9 cellular contexts compared by ENCODE assay signal in genomic region chr1:52006081-52006553, GRCh38. TPM values are rescaled to one million over a fixed set of nuclear protein-coding genes. Genes with fewer than 3 reads are reported as not detected.
A peak's percentile ranks its signal among the peaks of the same experiment; 100 is the strongest.
DNase-seq lines count a peak whose midpoint lies in the region; ATAC-seq, FAIRE-seq and TF ChIP-seq lines count a peak whose summit lies in the region.
"Not testable (repeated sequence)": the region's sequence is repeated elsewhere in the genome, so short reads cannot be mapped to it uniquely, and the experiment has no call there.
"Had no signal": no experiment of that assay in that cellular context is flagged by ENCODE, and none has a peak within 500 bp of the region (broad histone marks: within the 10 kb centered on the region; RNA-seq: fewer than 3 reads in every experiment).

No MANE protein-coding gene starts in this region.

- H3K36me3 Mint-ChIP-seq in glutamatergic neuron (ENCODE audit: unreplicated experiment): not testable (repeated sequence)

- H3K9me2 ChIP-seq in SK-N-SH: not testable (repeated sequence)

- not testable (repeated sequence) for H3K9me3 ChIP-seq in AG04450 (ENCODE audit: control insufficient read depth, insufficient read depth, low read length); HUES48 (ENCODE audit: control insufficient read depth, insufficient read depth, low read length); SK-N-SH; mammary epithelial cell (replicated peaks; ENCODE audit: insufficient read depth, low read length); HepG2 (ENCODE audit: low read length); osteoblast (ENCODE audit: low read depth, low read length); testis

- POLR2A ChIA-PET in AG04450 (lab: Yijun Ruan, JAX): interaction anchor here (1.1 to 1.5 kb wide), 2 partner anchors 27 to 109 kb away, joined by 3 to 10 read pairs; partner anchors contain the start of gene KTI12
- POLR2A ChIA-PET in SK-N-SH (lab: Yijun Ruan, JAX): not testable (repeated sequence)
- POLR2A ChIA-PET in HepG2 (lab: Yijun Ruan, JAX): interaction anchor here (1.2 to 4.5 kb wide), 2 partner anchors 31 to 49 kb away, joined by 3 to 13 read pairs; partner anchors contain the start of gene TXNDC12

- TF ChIP-seq POLR2A in HepG2 (IDR thresholded peaks at IDR 0.05; ENCODE audit: insufficient read depth in 1 of 2, low read depth in 2 of 2, low read length in 2 of 2); testis (IDR thresholded peaks at IDR 0.05): not testable (repeated sequence)

- peak overlapping the region; percentile 1 for H3K27ac Mint-ChIP-seq in glutamatergic neuron (ENCODE audit: unreplicated experiment)

- intact Hi-C loops in mammary epithelial cell (cut with micrococcal nuclease); testis (cut with DNase I; ENCODE audit: low total_unique reads): not testable (repeated sequence)
- intact Hi-C loops in HepG2 (cut with micrococcal nuclease; ENCODE audit: unreplicated experiment): loop anchor here (10.0 kb wide), 1 partner anchor 181 kb away; no protein-coding TSS in a partner anchor

- not testable (repeated sequence) for H4K20me1 ChIP-seq in SK-N-SH (ENCODE audit: insufficient read depth); mammary epithelial cell (ENCODE audit: insufficient read depth, low read length); HepG2 (ENCODE audit: insufficient read depth, low read length); osteoblast (ENCODE audit: insufficient read depth, low read length)

- H3K36me3 ChIP-seq in HUES48 (ENCODE audit: control insufficient read depth, insufficient read depth, low read length); SK-N-SH (replicated peaks in 1 of 2; ENCODE audit: control insufficient read depth in 1 of 2, insufficient read depth in 2 of 2, low read length in 1 of 2); mammary epithelial cell (ENCODE audit: insufficient read depth, low read length); HepG2 (replicated peaks in 1 of 2; ENCODE audit: control insufficient read depth in 1 of 2, insufficient read depth in 2 of 2, low read length in 2 of 2); osteoblast (ENCODE audit: insufficient read depth, low read length); testis (ENCODE audit: low read depth, missing control alignments): not testable (repeated sequence)

- ATAC-seq in HepG2: peak; percentile 70

- not testable (repeated sequence) for DNase-seq in AG04450 (ENCODE audit: low read depth, low spot score); SK-N-SH; mammary epithelial cell; glutamatergic neuron; HepG2 (ENCODE audit: low spot score); osteoblast (ENCODE audit: insufficient read length, low spot score, missing footprints); testis

- not testable (repeated sequence) for H3K4me3 Mint-ChIP-seq in glutamatergic neuron (ENCODE audit: unreplicated experiment)

- H3K4me1 ChIP-seq in HUES48 (ENCODE audit: control insufficient read depth, insufficient read depth, low read length) (peaks cover 21% of the 10 kb centered on the region), SK-N-SH (ENCODE audit: control insufficient read depth in 1 of 2, insufficient read depth in 2 of 2, low read depth in 1 of 2, low read length in 1 of 2) (peaks cover 0 to 21% of the 10 kb centered on the region in 2 experiments; a peak in 1 of 4 replicates), HepG2 (ENCODE audit: insufficient read depth, low read length) (peaks cover 28% of the 10 kb centered on the region), osteoblast (ENCODE audit: insufficient read depth, low read length) (peaks cover 30% of the 10 kb centered on the region), testis (peaks cover 26% of the 10 kb centered on the region)
- not testable (repeated sequence) for H3K4me1 ChIP-seq in mammary epithelial cell (ENCODE audit: insufficient read depth, low read length)

- H3K27ac ChIP-seq in AG04450 (ENCODE audit: low read depth, low read length) (peak overlapping the region; percentile 96), HUES48 (ENCODE audit: low read depth, low read length) (peak overlapping the region; percentile 84), SK-N-SH (ENCODE audit: low read depth in 2 of 2, low read length in 1 of 2) (peak overlapping the region in 1 of 2 experiments; percentile 87; a peak in 2 of 4 replicates), HepG2 (ENCODE audit: extremely low read length, insufficient read depth, low read length) (peak overlapping the region; percentile 21), osteoblast (ENCODE audit: low read depth, low read length) (peak overlapping the region; percentile 86), testis (peak overlapping the region; percentile 77 to 80)
- H3K27ac ChIP-seq in mammary epithelial cell (ENCODE audit: insufficient read depth, low read depth, low read length): not testable (repeated sequence)

- peak overlapping the region; percentile 82 for H2AFZ ChIP-seq in SK-N-SH (ENCODE audit: low read depth)
- H2AFZ ChIP-seq in mammary epithelial cell (ENCODE audit: low read depth, low read length): peak overlapping the region; percentile 13
- H2AFZ ChIP-seq in HepG2 (ENCODE audit: low read length): peak overlapping the region; percentile 70
- H2AFZ ChIP-seq in osteoblast (ENCODE audit: low read length): peak overlapping the region; percentile 69

- TF ChIP-seq CTCF in AG04450 (IDR thresholded peaks at IDR 0.05; ENCODE audit: low read depth, low read length); SK-N-SH (IDR thresholded peaks at IDR 0.05); mammary epithelial cell (conservative IDR thresholded peaks at IDR 0.05 in 1 of 2, IDR thresholded peaks at IDR 0.05 in 1 of 2; ENCODE audit: extremely low read depth in 1 of 2, insufficient read depth in 1 of 2, low read depth in 1 of 2, low read length in 2 of 2); glutamatergic neuron (IDR thresholded peaks at IDR 0.05; ENCODE audit: partially characterized antibody, unreplicated experiment); HepG2 (CRISPR knock-in tag; IDR thresholded peaks at IDR 0.05); osteoblast (IDR thresholded peaks at IDR 0.05; ENCODE audit: extremely low read depth, low read depth, low read length); testis (IDR thresholded peaks at IDR 0.05): not testable (repeated sequence)

- H3K9me3 Mint-ChIP-seq in glutamatergic neuron (ENCODE audit: unreplicated experiment): not testable (repeated sequence)

- H3K27me3 ChIP-seq in AG04450 (ENCODE audit: control insufficient read depth, insufficient read depth, low read length); HUES48 (ENCODE audit: control insufficient read depth, insufficient read depth, low read length); SK-N-SH (ENCODE audit: insufficient read depth); mammary epithelial cell (ENCODE audit: insufficient read depth, low read length); HepG2 (ENCODE audit: control insufficient read depth in 1 of 2, insufficient read depth in 2 of 2, low read length in 2 of 2); osteoblast (ENCODE audit: insufficient read depth, low read length); testis: not testable (repeated sequence)

- not testable (repeated sequence) for H3K4me1 Mint-ChIP-seq in glutamatergic neuron (ENCODE audit: low read depth, unreplicated experiment)

- not testable (repeated sequence) for H3K4me3 ChIP-seq in AG04450 (ENCODE audit: low read depth, low read length); SK-N-SH (ENCODE audit: low read depth in 2 of 2, low read length in 1 of 2); mammary epithelial cell (replicated peaks in 1 of 3; ENCODE audit: insufficient read depth in 1 of 3, low read depth in 2 of 3, low read length in 3 of 3); HepG2 (replicated peaks in 1 of 3; ENCODE audit: insufficient read depth in 1 of 3, low read depth in 2 of 3, low read length in 3 of 3); osteoblast (ENCODE audit: insufficient read depth, low read length); testis
- 0 out of 2 replicates have a peak overlapping the region, but pooled peaks have one; percentile 11 for H3K4me3 ChIP-seq in HUES48 (ENCODE audit: low read depth, low read length)

- not testable (repeated sequence) for TF ChIP-seq EP300 in SK-N-SH (IDR thresholded peaks at IDR 0.05; ENCODE audit: borderline replicate concordance in 1 of 2, low read depth in 1 of 2, low read length in 1 of 2); HepG2 (IDR thresholded peaks at IDR 0.05; ENCODE audit: low read depth in 2 of 2, low read length in 2 of 2); HepG2 (CRISPR knock-in tag; IDR thresholded peaks at IDR 0.05; ENCODE audit: borderline replicate concordance)

- peak overlapping the region; percentile 49 for H3K9ac ChIP-seq in HUES48 (ENCODE audit: low read depth, low read length)
- H3K9ac ChIP-seq in SK-N-SH: peak overlapping the region; percentile 40; the same call in 1 of the 2 replicates
- not testable (repeated sequence) for H3K9ac ChIP-seq in mammary epithelial cell (ENCODE audit: insufficient read depth, low read length)
- 0 out of 2 replicates have a peak overlapping the region, but pooled peaks have one; percentile 10 for H3K9ac ChIP-seq in HepG2 (ENCODE audit: insufficient read depth, low read depth, low read length)

- peaks cover 14% of the 10 kb centered on the region for H3F3A ChIP-seq in SK-N-SH (replicated peaks; ENCODE audit: insufficient read depth)

- WGBS in SK-N-SH (ENCODE audit: low lambda C conversion rate): 85% methylated on average over 5 of the region's 5 CpGs
- 43% methylated on average over 5 of the region's 5 CpGs for WGBS in mammary epithelial cell (ENCODE audit: low coverage, missing lambda C conversion rate)
- 5% methylated on average over 5 of the region's 5 CpGs for WGBS in HepG2 (ENCODE audit: low lambda C conversion rate)
- 33 to 45% methylated on average over 5 of the region's 5 CpGs for WGBS in testis, 2 donors

- CTCF ChIA-PET in AG04450 (lab: Charles Lee): interaction anchor here (1.5 kb wide), 1 partner anchor 109 kb away, joined by 14 read pairs; no protein-coding TSS in a partner anchor
- CTCF ChIA-PET in SK-N-SH (lab: Yijun Ruan, JAX): interaction anchor here (1.1 to 3.2 kb wide), 3 partner anchors 100 to 202 kb away, joined by 3 to 30 read pairs (median 3); no protein-coding TSS in a partner anchor
- CTCF ChIA-PET in mammary epithelial cell (lab: Charles Lee; ENCODE audit: low non-redundant PET); HepG2 (lab: Yijun Ruan, JAX; ENCODE audit: low intra/inter-chr PET ratio, low total read pairs): not testable (repeated sequence)

- BruUV-seq in mammary epithelial cell (replicated peaks; lab: Mats Ljungman, UMichigan); HepG2 (replicated peaks; lab: Mats Ljungman, UMichigan): not testable (repeated sequence)

- H3K4me2 ChIP-seq in SK-N-SH: peak overlapping the region; percentile 36; the same call in 1 of the 2 replicates
- H3K4me2 ChIP-seq in mammary epithelial cell (ENCODE audit: insufficient read depth, low read depth, low read length): not testable (repeated sequence)
- peak overlapping the region; percentile 72 for H3K4me2 ChIP-seq in HepG2 (ENCODE audit: low read depth, low read length)
- peak overlapping the region; percentile 66 for H3K4me2 ChIP-seq in osteoblast (ENCODE audit: insufficient read depth, low read length)

- dilution Hi-C loops in mammary epithelial cell (cut with HindIII; ENCODE audit: low sequenced_read_pairs): not testable (repeated sequence)

- H3K27me3 Mint-ChIP-seq in glutamatergic neuron (ENCODE audit: unreplicated experiment): not testable (repeated sequence)

- not testable (repeated sequence) for TF ChIP-seq RAD21 in SK-N-SH (IDR thresholded peaks at IDR 0.05; ENCODE audit: low read length); HepG2 (CRISPR knock-in tag; IDR thresholded peaks at IDR 0.05)

- not testable (repeated sequence) for H3K79me2 ChIP-seq in SK-N-SH (ENCODE audit: insufficient read depth); mammary epithelial cell (ENCODE audit: insufficient read depth, low read length); HepG2 (ENCODE audit: insufficient read depth, low read length); osteoblast (ENCODE audit: insufficient read depth, low read length)

- in situ Hi-C loops in mammary epithelial cell (cut with MboI; ENCODE audit: low sequenced_read_pairs in 2 of 2); HepG2 (cut with HindIII; ENCODE audit: extremely low pct_ligation_motif_present, low pct_unique_long_range_greater_than_20kb): not testable (repeated sequence)

- FAIRE-seq in HepG2 (lab: Jason Lieb, UNC): not testable (repeated sequence)

RNA-seq across cellular contexts. Expression of gene RAB3B, which starts 15.6 kb away (rescaled TPM):
- polyA plus RNA-seq in AG04450 (2011; rRNA removed): 28.4 and 28.6 TPM in 2 replicates
- 51.1 and 66.1 TPM in 2 replicates for polyA minus RNA-seq in AG04450 (2011; rRNA and poly(A)+ RNA removed)
- 10.2 and 12.4 TPM in 2 replicates for polyA plus RNA-seq in SK-N-SH (2012; rRNA removed)
- 11.4 and 12.8 TPM in 2 replicates for polyA plus RNA-seq in SK-N-SH (2012; cell fraction: cytosol; rRNA removed)
- 9.2 and 15.1 TPM in 2 replicates for polyA plus RNA-seq in SK-N-SH (2012; cell fraction: nucleus; rRNA removed)
- total RNA-seq in mammary epithelial cell: 1 to 10 TPM in 1 of 2 donors, under 1 TPM in 1; 0.50 to 3.4 TPM
- 1.4 TPM for polyA plus RNA-seq in mammary epithelial cell
- polyA minus RNA-seq in mammary epithelial cell: 6.9 TPM
- 12.9 TPM for total RNA-seq in glutamatergic neuron (ENCODE audit: unreplicated experiment)
- 1.0 and 1.9 TPM in 2 replicates for total RNA-seq in HepG2 (2016; rRNA removed; fragmentation: Illumina TruSeq; extraction: Trizol)
- total RNA-seq in HepG2 (2016; cell fraction: cytosol; rRNA removed; fragmentation: Illumina TruSeq; extraction: Trizol; ENCODE audit: low read depth): 0.09 and 0.10 TPM in 2 replicates
- 1.2 and 1.6 TPM in 2 replicates for total RNA-seq in HepG2 (2016; cell fraction: insoluble cytoplasmic fraction; rRNA removed; fragmentation: Illumina TruSeq; extraction: Trizol)
- 0.31 and 0.43 TPM in 2 replicates for total RNA-seq in HepG2 (2016; cell fraction: membrane; rRNA removed; fragmentation: Illumina TruSeq; extraction: Trizol)
- total RNA-seq in HepG2 (2016; cell fraction: nucleus; rRNA removed; fragmentation: Illumina TruSeq; extraction: Trizol): 0.65 and 0.81 TPM in 2 replicates
- polyA plus RNA-seq in HepG2 (2011; rRNA removed): 1.2 and 1.7 TPM in 2 replicates
- 0.72 and 1.6 TPM in 2 replicates for polyA plus RNA-seq in HepG2 (2011; cell fraction: cytosol; rRNA removed)
- polyA plus RNA-seq in HepG2 (2011; cell fraction: nucleus; rRNA removed): 0.72 and 1.2 TPM in 2 replicates
- 0.64 and 1.5 TPM in 2 replicates for polyA plus RNA-seq in HepG2 (2012)
- polyA plus RNA-seq in HepG2 (2016; cell fraction: cytosol; fragmentation: Illumina TruSeq; extraction: Trizol; ENCODE audit: low read depth): 0.07 and 0.08 TPM in 2 replicates
- 0.94 and 1.3 TPM in 2 replicates for polyA plus RNA-seq in HepG2 (2016; cell fraction: insoluble cytoplasmic fraction; fragmentation: Illumina TruSeq; extraction: Trizol; ENCODE audit: low read depth)
- polyA plus RNA-seq in HepG2 (2016; cell fraction: membrane; fragmentation: Illumina TruSeq; extraction: Trizol; ENCODE audit: low read depth): 0.19 and 0.23 TPM in 2 replicates
- 0.75 and 0.93 TPM in 2 replicates for polyA plus RNA-seq in HepG2 (2016; cell fraction: nucleus; fragmentation: Illumina TruSeq; extraction: Trizol; ENCODE audit: insufficient read depth, low read depth)
- polyA minus RNA-seq in HepG2 (2011; rRNA and poly(A)+ RNA removed; ENCODE audit: low replicate concordance): 2.2 TPM in 1 of 2 replicates, not detected in the other
- 1.8 and 3.7 TPM in 2 replicates for polyA minus RNA-seq in HepG2 (2011; cell fraction: cytosol; rRNA and poly(A)+ RNA removed)
- 1.0 and 1.9 TPM in 2 replicates for polyA minus RNA-seq in HepG2 (2011; cell fraction: nucleus; rRNA and poly(A)+ RNA removed)
- 14.5 and 21.2 TPM in 2 replicates for total RNA-seq in osteoblast
- 1 to 10 TPM; 1.4 TPM for total RNA-seq in testis
- 0.50 TPM for polyA plus RNA-seq in testis (ENCODE audit: insufficient read depth, low read depth, low replicate concordance)
- polyA plus RNA-seq: CD4-positive, alpha-beta memory T cell had no signal

RNA-seq across cellular contexts. Expression of gene KTI12, which starts 27.5 kb away (rescaled TPM):
- polyA plus RNA-seq in AG04450 (2011; rRNA removed) (9.8 and 10.5 TPM in 2 replicates), SK-N-SH (2012; rRNA removed) (13.7 and 13.9 TPM in 2 replicates), mammary epithelial cell (15.4 TPM), HepG2 (2011; rRNA removed) (7.0 and 7.4 TPM in 2 replicates), testis (ENCODE audit: insufficient read depth, low read depth, low replicate concordance) (10.6 TPM)
- polyA minus RNA-seq in AG04450 (2011; rRNA and poly(A)+ RNA removed): 8.1 and 8.2 TPM in 2 replicates
- 9.9 and 10.8 TPM in 2 replicates for polyA plus RNA-seq in SK-N-SH (2012; cell fraction: cytosol; rRNA removed)
- polyA plus RNA-seq in SK-N-SH (2012; cell fraction: nucleus; rRNA removed): 12.3 and 14.0 TPM in 2 replicates
- total RNA-seq in mammary epithelial cell (10 to 100 TPM in 1 of 2 donors, 1 to 10 TPM in 1; 9.2 to 10.5 TPM), glutamatergic neuron (ENCODE audit: unreplicated experiment) (8.6 TPM), HepG2 (2016; rRNA removed; fragmentation: Illumina TruSeq; extraction: Trizol) (10.2 and 11.8 TPM in 2 replicates), osteoblast (14.5 and 15.6 TPM in 2 replicates), testis (10 to 100 TPM; 15.2 to 15.7 TPM)
- 6.4 TPM for polyA minus RNA-seq in mammary epithelial cell
- total RNA-seq in HepG2 (2016; cell fraction: cytosol; rRNA removed; fragmentation: Illumina TruSeq; extraction: Trizol; ENCODE audit: low read depth): 1.4 and 2.0 TPM in 2 replicates
- 10.6 and 12.0 TPM in 2 replicates for total RNA-seq in HepG2 (2016; cell fraction: insoluble cytoplasmic fraction; rRNA removed; fragmentation: Illumina TruSeq; extraction: Trizol)
- 5.3 and 5.6 TPM in 2 replicates for total RNA-seq in HepG2 (2016; cell fraction: membrane; rRNA removed; fragmentation: Illumina TruSeq; extraction: Trizol)
- total RNA-seq in HepG2 (2016; cell fraction: nucleus; rRNA removed; fragmentation: Illumina TruSeq; extraction: Trizol): 7.0 and 8.3 TPM in 2 replicates
- polyA plus RNA-seq in HepG2 (2011; cell fraction: cytosol; rRNA removed): 7.6 and 9.9 TPM in 2 replicates
- 7.4 and 7.7 TPM in 2 replicates for polyA plus RNA-seq in HepG2 (2011; cell fraction: nucleus; rRNA removed)
- 5.6 and 6.2 TPM in 2 replicates for polyA plus RNA-seq in HepG2 (2012)
- polyA plus RNA-seq in HepG2 (2016; cell fraction: cytosol; fragmentation: Illumina TruSeq; extraction: Trizol; ENCODE audit: low read depth): 1.1 and 1.5 TPM in 2 replicates
- polyA plus RNA-seq in HepG2 (2016; cell fraction: insoluble cytoplasmic fraction; fragmentation: Illumina TruSeq; extraction: Trizol; ENCODE audit: low read depth): 10.2 and 12.7 TPM in 2 replicates
- 2.7 and 3.0 TPM in 2 replicates for polyA plus RNA-seq in HepG2 (2016; cell fraction: membrane; fragmentation: Illumina TruSeq; extraction: Trizol; ENCODE audit: low read depth)
- polyA plus RNA-seq in HepG2 (2016; cell fraction: nucleus; fragmentation: Illumina TruSeq; extraction: Trizol; ENCODE audit: insufficient read depth, low read depth): 10.6 and 13.5 TPM in 2 replicates
- 8.9 and 13.7 TPM in 2 replicates for polyA minus RNA-seq in HepG2 (2011; rRNA and poly(A)+ RNA removed; ENCODE audit: low replicate concordance)
- 2.2 and 2.9 TPM in 2 replicates for polyA minus RNA-seq in HepG2 (2011; cell fraction: cytosol; rRNA and poly(A)+ RNA removed)
- polyA minus RNA-seq in HepG2 (2011; cell fraction: nucleus; rRNA and poly(A)+ RNA removed): 8.5 and 8.6 TPM in 2 replicates

RNA-seq across cellular contexts. Expression of gene TXNDC12, which starts 48.9 kb away (rescaled TPM):
- polyA plus RNA-seq in AG04450 (2011; rRNA removed) (39.8 and 55.8 TPM in 2 replicates), SK-N-SH (2012; rRNA removed) (37.2 and 42.2 TPM in 2 replicates), mammary epithelial cell (29.8 TPM), HepG2 (2011; rRNA removed) (55.9 and 65.6 TPM in 2 replicates), testis (ENCODE audit: insufficient read depth, low read depth, low replicate concordance) (39.2 TPM)
- polyA minus RNA-seq in AG04450 (2011; rRNA and poly(A)+ RNA removed): 15.2 and 23.2 TPM in 2 replicates
- 49.5 and 55.8 TPM in 2 replicates for polyA plus RNA-seq in SK-N-SH (2012; cell fraction: cytosol; rRNA removed)
- 13.9 and 25.5 TPM in 2 replicates for polyA plus RNA-seq in SK-N-SH (2012; cell fraction: nucleus; rRNA removed)
- total RNA-seq in mammary epithelial cell (10 to 100 TPM; 40.7 to 56.5 TPM), glutamatergic neuron (ENCODE audit: unreplicated experiment) (27.2 TPM), HepG2 (2016; rRNA removed; fragmentation: Illumina TruSeq; extraction: Trizol) (41.7 and 67.2 TPM in 2 replicates), osteoblast (48.5 and 51.3 TPM in 2 replicates), testis (10 to 100 TPM; 33.3 to 38.4 TPM)
- polyA minus RNA-seq in mammary epithelial cell: 7.4 TPM
- total RNA-seq in HepG2 (2016; cell fraction: cytosol; rRNA removed; fragmentation: Illumina TruSeq; extraction: Trizol; ENCODE audit: low read depth): 16.5 and 18.9 TPM in 2 replicates
- 53.9 and 75.5 TPM in 2 replicates for total RNA-seq in HepG2 (2016; cell fraction: insoluble cytoplasmic fraction; rRNA removed; fragmentation: Illumina TruSeq; extraction: Trizol)
- total RNA-seq in HepG2 (2016; cell fraction: membrane; rRNA removed; fragmentation: Illumina TruSeq; extraction: Trizol): 29.2 and 32.2 TPM in 2 replicates
- total RNA-seq in HepG2 (2016; cell fraction: nucleus; rRNA removed; fragmentation: Illumina TruSeq; extraction: Trizol): 48.0 and 55.0 TPM in 2 replicates
- 48.6 and 71.0 TPM in 2 replicates for polyA plus RNA-seq in HepG2 (2011; cell fraction: cytosol; rRNA removed)
- polyA plus RNA-seq in HepG2 (2011; cell fraction: nucleus; rRNA removed): 17.5 and 19.1 TPM in 2 replicates
- 46.7 and 93.9 TPM in 2 replicates for polyA plus RNA-seq in HepG2 (2012)
- polyA plus RNA-seq in HepG2 (2016; cell fraction: cytosol; fragmentation: Illumina TruSeq; extraction: Trizol; ENCODE audit: low read depth): 19.0 and 19.3 TPM in 2 replicates
- polyA plus RNA-seq in HepG2 (2016; cell fraction: insoluble cytoplasmic fraction; fragmentation: Illumina TruSeq; extraction: Trizol; ENCODE audit: low read depth): 37.7 and 44.4 TPM in 2 replicates
- polyA plus RNA-seq in HepG2 (2016; cell fraction: membrane; fragmentation: Illumina TruSeq; extraction: Trizol; ENCODE audit: low read depth): 24.3 and 28.1 TPM in 2 replicates
- 61.2 and 77.2 TPM in 2 replicates for polyA plus RNA-seq in HepG2 (2016; cell fraction: nucleus; fragmentation: Illumina TruSeq; extraction: Trizol; ENCODE audit: insufficient read depth, low read depth)
- 32.1 and 68.8 TPM in 2 replicates for polyA minus RNA-seq in HepG2 (2011; rRNA and poly(A)+ RNA removed; ENCODE audit: low replicate concordance)
- polyA minus RNA-seq in HepG2 (2011; cell fraction: cytosol; rRNA and poly(A)+ RNA removed): 69.7 and 82.4 TPM in 2 replicates
- polyA minus RNA-seq in HepG2 (2011; cell fraction: nucleus; rRNA and poly(A)+ RNA removed): 24.1 and 28.7 TPM in 2 replicates

RNA-seq across cellular contexts. Expression of gene BTF3L4, which starts 50.0 kb away (rescaled TPM):
- polyA plus RNA-seq in AG04450 (2011; rRNA removed) (59.7 and 86.6 TPM in 2 replicates), SK-N-SH (2012; rRNA removed) (26.1 and 40.3 TPM in 2 replicates), mammary epithelial cell (27.7 TPM), HepG2 (2011; rRNA removed) (45.0 and 59.0 TPM in 2 replicates), testis (ENCODE audit: insufficient read depth, low read depth, low replicate concordance) (79.7 TPM)
- 24.9 and 37.1 TPM in 2 replicates for polyA minus RNA-seq in AG04450 (2011; rRNA and poly(A)+ RNA removed)
- polyA plus RNA-seq in SK-N-SH (2012; cell fraction: cytosol; rRNA removed): 48.0 and 67.3 TPM in 2 replicates
- 8.5 and 23.7 TPM in 2 replicates for polyA plus RNA-seq in SK-N-SH (2012; cell fraction: nucleus; rRNA removed)
- total RNA-seq in mammary epithelial cell (10 to 100 TPM; 53.7 to 63.2 TPM), glutamatergic neuron (ENCODE audit: unreplicated experiment) (90.5 TPM), HepG2 (2016; rRNA removed; fragmentation: Illumina TruSeq; extraction: Trizol) (74.3 and 112 TPM in 2 replicates), osteoblast (104 and 119 TPM in 2 replicates), testis (10 to 100 TPM; 44.5 to 49.5 TPM)
- 26.4 TPM for polyA minus RNA-seq in mammary epithelial cell
- 20.6 and 23.9 TPM in 2 replicates for total RNA-seq in HepG2 (2016; cell fraction: cytosol; rRNA removed; fragmentation: Illumina TruSeq; extraction: Trizol; ENCODE audit: low read depth)
- 77.8 and 124 TPM in 2 replicates for total RNA-seq in HepG2 (2016; cell fraction: insoluble cytoplasmic fraction; rRNA removed; fragmentation: Illumina TruSeq; extraction: Trizol)
- 37.7 and 41.9 TPM in 2 replicates for total RNA-seq in HepG2 (2016; cell fraction: membrane; rRNA removed; fragmentation: Illumina TruSeq; extraction: Trizol)
- 46.3 and 50.0 TPM in 2 replicates for total RNA-seq in HepG2 (2016; cell fraction: nucleus; rRNA removed; fragmentation: Illumina TruSeq; extraction: Trizol)
- polyA plus RNA-seq in HepG2 (2011; cell fraction: cytosol; rRNA removed): 25.4 and 48.5 TPM in 2 replicates
- 17.6 and 25.6 TPM in 2 replicates for polyA plus RNA-seq in HepG2 (2011; cell fraction: nucleus; rRNA removed)
- 65.1 and 81.7 TPM in 2 replicates for polyA plus RNA-seq in HepG2 (2012)
- 16.9 and 17.5 TPM in 2 replicates for polyA plus RNA-seq in HepG2 (2016; cell fraction: cytosol; fragmentation: Illumina TruSeq; extraction: Trizol; ENCODE audit: low read depth)
- polyA plus RNA-seq in HepG2 (2016; cell fraction: insoluble cytoplasmic fraction; fragmentation: Illumina TruSeq; extraction: Trizol; ENCODE audit: low read depth): 121 and 133 TPM in 2 replicates
- polyA plus RNA-seq in HepG2 (2016; cell fraction: membrane; fragmentation: Illumina TruSeq; extraction: Trizol; ENCODE audit: low read depth): 29.8 and 33.4 TPM in 2 replicates
- 53.7 and 57.4 TPM in 2 replicates for polyA plus RNA-seq in HepG2 (2016; cell fraction: nucleus; fragmentation: Illumina TruSeq; extraction: Trizol; ENCODE audit: insufficient read depth, low read depth)
- 19.1 and 24.7 TPM in 2 replicates for polyA minus RNA-seq in HepG2 (2011; rRNA and poly(A)+ RNA removed; ENCODE audit: low replicate concordance)
- polyA minus RNA-seq in HepG2 (2011; cell fraction: cytosol; rRNA and poly(A)+ RNA removed): 38.0 and 40.3 TPM in 2 replicates
- 64.2 and 78.8 TPM in 2 replicates for polyA minus RNA-seq in HepG2 (2011; cell fraction: nucleus; rRNA and poly(A)+ RNA removed)

Comparison
In these comparisons a context has a peak if more than half of its experiments do, and no peak if none do; other contexts are left out.
1. H2AFZ ChIP-seq: peak in every context shown above with its lines; median percentile 82 in SK-N-SH; 70 in HepG2; 69 in osteoblast; 13 in mammary epithelial cell.